In the genomic region with DNA sequence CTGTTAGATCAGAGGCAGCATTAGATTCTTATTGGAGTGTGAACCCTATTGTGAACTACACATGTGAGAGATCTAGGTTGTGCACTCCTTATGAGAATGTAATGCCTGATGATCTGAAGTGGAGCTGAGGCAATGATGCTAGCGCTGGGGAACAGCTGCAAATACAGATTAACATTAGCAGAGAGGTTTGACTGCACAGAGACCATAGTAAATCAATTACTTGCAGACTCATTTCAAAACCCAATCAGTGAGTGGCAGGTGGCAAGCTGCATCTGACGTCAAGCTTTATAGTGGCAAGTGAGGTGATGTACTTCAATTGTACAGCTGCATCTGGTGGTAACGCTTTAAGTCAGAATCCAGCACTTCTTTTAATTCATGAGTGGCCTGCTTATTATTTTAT, we compare ENCODE assay signal across 10 cellular contexts.
DNase-seq lines count a peak whose midpoint lies in the region; ATAC-seq, FAIRE-seq and TF ChIP-seq lines count a peak whose summit lies in the region.
"Had no signal": no experiment of that assay in that cellular context is flagged by ENCODE, and none has a peak within 500 bp of the region (broad histone marks: within the 10 kb centered on the region; RNA-seq: fewer than 3 reads in every experiment).

No MANE protein-coding gene starts in this region.

- no peaks in the 10 kb centered on the region for H3K27me3 ChIP-seq in small intestine (ENCODE audit: control insufficient read depth in 2 of 2, insufficient read depth in 2 of 2, low read length in 2 of 2)
- no peaks in the 10 kb centered on the region for H3K27me3 ChIP-seq in naive thymus-derived CD4-positive, alpha-beta T cell (ENCODE audit: control insufficient read depth in 2 of 2, insufficient read depth in 2 of 2, low read length in 2 of 2)

- POLR2A ChIA-PET in naive thymus-derived CD4-positive, alpha-beta T cell (lab: Charles Lee), result no interaction called here

- CTCF ChIA-PET in naive thymus-derived CD4-positive, alpha-beta T cell (lab: Charles Lee), result no interaction called here

- ATAC-seq in GM19351 (IDR thresholded peaks at IDR 0.05; ENCODE audit: unreplicated experiment) (peak; percentile 61), HG03045 (IDR thresholded peaks at IDR 0.05; ENCODE audit: unreplicated experiment) (peak; percentile 56)
- no peak for ATAC-seq in naive thymus-derived CD4-positive, alpha-beta T cell

- H3K27me3 Mint-ChIP-seq in naive thymus-derived CD4-positive, alpha-beta T cell, result no peaks in the 10 kb centered on the region

- H3K36me3 Mint-ChIP-seq in naive thymus-derived CD4-positive, alpha-beta T cell, result peaks cover 0 to 8% (median 4%) of the 10 kb centered on the region in 5 donors

- peaks cover 0 to 5% (median 3%) of the 10 kb centered on the region in 11 donors for H3K9me3 Mint-ChIP-seq in naive thymus-derived CD4-positive, alpha-beta T cell

- H3K27ac ChIP-seq in small intestine (ENCODE audit: low read depth in 1 of 2, low read length in 1 of 2), result no peak overlapping the region
- no peak overlapping the region for H3K27ac ChIP-seq in naive thymus-derived CD4-positive, alpha-beta T cell (ENCODE audit: low read depth, low read length)
- H3K27ac ChIP-seq: epithelial cell of prostate had no signal

- H3K4me3 Mint-ChIP-seq in naive thymus-derived CD4-positive, alpha-beta T cell, result no peak overlapping the region

- H3K4me3 ChIP-seq in GM12864 (ENCODE audit: low read depth, low read length) (no peak overlapping the region), foreskin fibroblast (ENCODE audit: low read depth in 1 of 2, low read length in 2 of 2) (no peak overlapping the region), small intestine (ENCODE audit: low read depth in 1 of 2, low read length in 2 of 2) (no peak overlapping the region)
- no peak overlapping the region for H3K4me3 ChIP-seq in naive thymus-derived CD4-positive, alpha-beta T cell (ENCODE audit: low read length)

- H3K4me1 Mint-ChIP-seq in naive thymus-derived CD4-positive, alpha-beta T cell, result peaks cover 3 to 19% (median 9%) of the 10 kb centered on the region in 7 donors

- no peak for FAIRE-seq in small intestine (lab: Jason Lieb, UNC)
- FAIRE-seq: RCC 7860 had no signal

- intact Hi-C loops in naive thymus-derived CD4-positive, alpha-beta T cell (cut with micrococcal nuclease), result no loop called here

- H3K27ac Mint-ChIP-seq in naive thymus-derived CD4-positive, alpha-beta T cell, result peak overlapping the region in 1 of 9 donors; percentile 57

- TF ChIP-seq CTCF in GM12864 (IDR thresholded peaks at IDR 0.05; ENCODE audit: low read depth, low read length, missing control alignments) (no peak), foreskin fibroblast (IDR thresholded peaks at IDR 0.05; ENCODE audit: low read depth, low read length) (no peak)

- DNase-seq in GM12864 (ENCODE audit: low read depth) (peak; percentile 57), NCI-H82 treated with DMSO at 0.1 percent for 48 hours (lab: John Stamatoyannopoulos, UW; ENCODE audit: unreplicated experiment) (peak; percentile 14), foreskin fibroblast (no peak), GDM1 (lab: John Stamatoyannopoulos, UW) (no peak), small intestine (no peak)
- no peak for DNase-seq in naive thymus-derived CD4-positive, alpha-beta T cell

- no peaks in the 10 kb centered on the region for H3K36me3 ChIP-seq in small intestine (ENCODE audit: control insufficient read depth in 2 of 2, insufficient read depth in 2 of 2, low read length in 2 of 2)
- no peaks in the 10 kb centered on the region for H3K36me3 ChIP-seq in naive thymus-derived CD4-positive, alpha-beta T cell (ENCODE audit: control insufficient read depth in 2 of 3, insufficient read depth in 3 of 3, low read length in 3 of 3)

- no peaks in the 10 kb centered on the region for H3K9me3 ChIP-seq in small intestine (ENCODE audit: control insufficient read depth, low read depth)
- H3K9me3 ChIP-seq in naive thymus-derived CD4-positive, alpha-beta T cell (ENCODE audit: control insufficient read depth in 2 of 3, low read length in 3 of 3), result no peaks in the 10 kb centered on the region

- H3K4me1 ChIP-seq in small intestine (ENCODE audit: control insufficient read depth in 2 of 2, insufficient read depth in 1 of 2, low read depth in 1 of 2, low read length in 1 of 2), result no peaks in the 10 kb centered on the region
- no peaks in the 10 kb centered on the region for H3K4me1 ChIP-seq in naive thymus-derived CD4-positive, alpha-beta T cell (ENCODE audit: control insufficient read depth in 2 of 2, insufficient read depth in 2 of 2, low read length in 2 of 2)

- WGBS in small intestine, 3 donors, result 54 to 70% (median 54%) methylated on average over 3 of the region's 3 CpGs

Comparison
In these comparisons a context has a peak if more than half of its experiments do, and no peak if none do; other contexts are left out.
1. DNase-seq: peak in GM12864 (single experiment) and NCI-H82 treated with DMSO at 0.1 percent for 48 hours (single experiment); none in foreskin fibroblast (0 of 2), GDM1 (single experiment), small intestine (single experiment) and naive thymus-derived CD4-positive, alpha-beta T cell (0 of 9).